In genomic region chr9:111481885-111482636, GRCh38 we compare ENCODE assay signal across 8 cellular contexts. TPM values are rescaled to one million over a fixed set of nuclear protein-coding genes. Genes with fewer than 3 reads are reported as not detected.
A peak's percentile ranks its signal among the peaks of the same experiment; 100 is the strongest.
DNase-seq lines count a peak whose midpoint lies in the region; ATAC-seq and TF ChIP-seq lines count a peak whose summit lies in the region.

No MANE protein-coding gene starts in this region.

- no peaks in the 10 kb centered on the region for H3K9me3 Mint-ChIP-seq in activated CD4-positive, alpha-beta T cell treated with anti-CD3 and anti-CD28 coated beads, Interleukin-2, amount 10 ng/mL, durations not matched to agents 24 days and 14 days
- H3K9me3 Mint-ChIP-seq in mesothelial cell of epicardium: no peaks in the 10 kb centered on the region

- peaks cover 38% of the 10 kb centered on the region for H3K4me1 Mint-ChIP-seq in activated CD4-positive, alpha-beta T cell treated with anti-CD3 and anti-CD28 coated beads, Interleukin-2, amount 10 ng/mL, durations not matched to agents 24 days and 14 days
- peaks cover 24% of the 10 kb centered on the region for H3K4me1 Mint-ChIP-seq in mesothelial cell of epicardium

- DNase-seq in activated CD4-positive, alpha-beta T cell treated with anti-CD3 and anti-CD28 coated beads, Interleukin-2, amount 10 ng/mL, durations not matched to agents 24 days and 14 days: no peak
- DNase-seq in activated CD4-positive, alpha-beta T cell treated with anti-CD3 and anti-CD28 coated beads, Interleukin-2, amount 50 U/mL, for 4 hours: no peak
- DNase-seq in NCI-H69 (lab: John Stamatoyannopoulos, UW) (peak; percentile 62), caudate nucleus (lab: John Stamatoyannopoulos, UW) (no peak), mesothelial cell of epicardium (ENCODE audit: low spot score in 2 of 2, unreplicated experiment in 2 of 2) (no peak), activated gamma-delta T cell (lab: John Stamatoyannopoulos, UW) (no peak), omental fat pad (ENCODE audit: low spot score) (no peak)

- peak overlapping the region; percentile 84 for H3K27ac Mint-ChIP-seq in activated CD4-positive, alpha-beta T cell treated with anti-CD3 and anti-CD28 coated beads, Interleukin-2, amount 10 ng/mL, durations not matched to agents 24 days and 14 days
- peak overlapping the region; percentile 94 for H3K27ac Mint-ChIP-seq in mesothelial cell of epicardium

- H3K27me3 Mint-ChIP-seq in activated CD4-positive, alpha-beta T cell treated with anti-CD3 and anti-CD28 coated beads, Interleukin-2, amount 10 ng/mL, durations not matched to agents 24 days and 14 days: peaks cover 3% of the 10 kb centered on the region
- H3K27me3 Mint-ChIP-seq in mesothelial cell of epicardium (ENCODE audit: low read depth): no peaks in the 10 kb centered on the region

- peaks cover 18% of the 10 kb centered on the region for H3K36me3 Mint-ChIP-seq in activated CD4-positive, alpha-beta T cell treated with anti-CD3 and anti-CD28 coated beads, Interleukin-2, amount 10 ng/mL, durations not matched to agents 24 days and 14 days (ENCODE audit: low read depth)
- H3K36me3 Mint-ChIP-seq in mesothelial cell of epicardium: no peaks in the 10 kb centered on the region

- H3K27ac ChIP-seq in caudate nucleus (ENCODE audit: low read depth, low read length): peak overlapping the region; percentile 87

- TF ChIP-seq CTCF in mesothelial cell of epicardium (IDR thresholded peaks at IDR 0.05; ENCODE audit: unreplicated experiment) (no peak), omental fat pad (IDR thresholded peaks at IDR 0.05) (no peak)

- peak overlapping the region; percentile 81 for H3K4me3 Mint-ChIP-seq in activated CD4-positive, alpha-beta T cell treated with anti-CD3 and anti-CD28 coated beads, Interleukin-2, amount 10 ng/mL, durations not matched to agents 24 days and 14 days
- H3K4me3 Mint-ChIP-seq in mesothelial cell of epicardium: peak overlapping the region; percentile 79

- intact Hi-C loops in activated CD4-positive, alpha-beta T cell treated with anti-CD3 and anti-CD28 coated beads, Interleukin-2, amount 10 ng/mL, durations not matched to agents 24 days and 14 days (cut with micrococcal nuclease): loop anchor here (5.0 to 10.0 kb wide), 2 partner anchors 40 to 893 kb away; no protein-coding TSS in a partner anchor

- ATAC-seq in HG03196 (IDR thresholded peaks at IDR 0.05; ENCODE audit: unreplicated experiment) (no peak), omental fat pad (ENCODE audit: low FRiP score) (no peak)

RNA-seq across cellular contexts. Expression of gene ECPAS, which starts 2.1 kb away (rescaled TPM):
- total RNA-seq in activated CD4-positive, alpha-beta T cell treated with anti-CD3 and anti-CD28 coated beads, Interleukin-2, amount 10 ng/mL, durations not matched to agents 24 days and 14 days: 102 and 117 TPM in 2 replicates
- total RNA-seq in mesothelial cell of epicardium: 84.7 to 95.1 TPM (median 92.6 TPM) in 3 replicates
- 100 to 1,000 TPM in 3 of 4 donors, 10 to 100 TPM in 1; 92.8 to 153 (median 113) TPM for total RNA-seq in omental fat pad

RNA-seq across cellular contexts. Expression of gene ZNF483, which starts 42.9 kb away (rescaled TPM):
- 1.8 and 2.2 TPM in 2 replicates for total RNA-seq in activated CD4-positive, alpha-beta T cell treated with anti-CD3 and anti-CD28 coated beads, Interleukin-2, amount 10 ng/mL, durations not matched to agents 24 days and 14 days
- total RNA-seq in mesothelial cell of epicardium (12.2 to 13.0 TPM (median 12.6 TPM) in 3 replicates), omental fat pad (10 to 100 TPM in 1 of 4 donors, 1 to 10 TPM in 3; 2.8 to 11.9 (median 3.7) TPM)
